In genomic region chr2:134120160-134120717, GRCh38 we compare ENCODE assay signal across 8 cellular contexts.
DNase-seq lines count a peak whose midpoint lies in the region; ATAC-seq and FAIRE-seq lines count a peak whose summit lies in the region.

No MANE protein-coding gene starts in this region.

- no peak overlapping the region for H3K27ac ChIP-seq in iPS DF 6.9 (ENCODE audit: low read length)
- peak overlapping the region; percentile 97 to 98 for H3K27ac ChIP-seq in small intestine (ENCODE audit: low read depth in 1 of 2, low read length in 1 of 2)

- H3K9me3 ChIP-seq in iPS DF 6.9 (ENCODE audit: control insufficient read depth, insufficient read depth, low read length) (no peaks in the 10 kb centered on the region), small intestine (ENCODE audit: control insufficient read depth, low read depth) (no peaks in the 10 kb centered on the region)

- FAIRE-seq in HTR-8/SVneo (lab: Jason Lieb, UNC) (no peak), small intestine (lab: Jason Lieb, UNC) (no peak)

- peak overlapping the region; percentile 65 for H3K4me3 Mint-ChIP-seq in activated naive CD8-positive, alpha-beta T cell treated with anti-CD3 and anti-CD28 coated beads for 36 hours

- no peaks in the 10 kb centered on the region for H3K27me3 Mint-ChIP-seq in activated naive CD8-positive, alpha-beta T cell treated with anti-CD3 and anti-CD28 coated beads for 36 hours

- peak; percentile 2 for ATAC-seq in Right ventricle myocardium inferior

- peaks cover 45% of the 10 kb centered on the region for H3K4me1 Mint-ChIP-seq in activated naive CD8-positive, alpha-beta T cell treated with anti-CD3 and anti-CD28 coated beads for 36 hours

- H3K36me3 ChIP-seq in iPS DF 6.9 (ENCODE audit: control insufficient read depth, insufficient read depth, low read length) (peaks cover 3% of the 10 kb centered on the region; the same call in 1 of the 2 replicates), small intestine (ENCODE audit: control insufficient read depth in 2 of 2, insufficient read depth in 2 of 2, low read length in 2 of 2) (no peaks in the 10 kb centered on the region)

- H3K4me1 ChIP-seq in iPS DF 6.9 (ENCODE audit: control insufficient read depth, insufficient read depth, low read length) (peaks cover 8% of the 10 kb centered on the region; the same call in 1 of the 2 replicates), small intestine (ENCODE audit: control insufficient read depth in 2 of 2, insufficient read depth in 1 of 2, low read depth in 1 of 2, low read length in 1 of 2) (peaks cover 5 to 17% of the 10 kb centered on the region in 2 donors)

- no peak for DNase-seq in Right ventricle myocardium inferior (ENCODE audit: missing footprints)
- no peak for DNase-seq in cardiac septum (ENCODE audit: low spot score)
- DNase-seq in HTR-8/SVneo (ENCODE audit: insufficient read length, low spot score) = peak; percentile 15
- DNase-seq in activated naive CD8-positive, alpha-beta T cell treated with anti-CD3 and anti-CD28 coated beads for 36 hours = no peak
- DNase-seq in iPS DF 6.9 (ENCODE audit: low read depth, low spot score) = no peak
- DNase-seq in small intestine = no peak
- DNase-seq in dedifferentiated amniotic fluid mesenchymal stem cell (ENCODE audit: extremely low spot score) = no peak
- no peak for DNase-seq in NCI-H774 (lab: John Stamatoyannopoulos, UW)

- H3K9me3 Mint-ChIP-seq in activated naive CD8-positive, alpha-beta T cell treated with anti-CD3 and anti-CD28 coated beads for 36 hours = no peaks in the 10 kb centered on the region

- no peaks in the 10 kb centered on the region for H3K27me3 ChIP-seq in iPS DF 6.9 (ENCODE audit: control insufficient read depth, insufficient read depth, low read length)
- H3K27me3 ChIP-seq in small intestine (ENCODE audit: control insufficient read depth in 2 of 2, insufficient read depth in 2 of 2, low read length in 2 of 2) = no peaks in the 10 kb centered on the region

- WGBS in iPS DF 6.9 (ENCODE audit: insufficient coverage, insufficient read length) = no CpG with 5 or more reads among the region's 72 CpGs
- WGBS in small intestine, 3 donors = 0 to 1% (median 1%) methylated on average over 30 to 72 of the region's 72 CpGs

- peak overlapping the region; percentile 91 for H3K4me3 ChIP-seq in iPS DF 6.9 (ENCODE audit: low read length)
- peak overlapping the region; percentile 88 to 98 for H3K4me3 ChIP-seq in small intestine (ENCODE audit: low read depth in 1 of 2, low read length in 2 of 2)

- intact Hi-C loops in Right ventricle myocardium inferior (cut with DNase I) = loop anchor here (2.0 kb wide), 2 partner anchors 53 to 149 kb away; no protein-coding TSS in a partner anchor
- intact Hi-C loops in cardiac septum (cut with DNase I) = loop anchor here (1.0 to 5.0 kb wide), 3 partner anchors 17 to 242 kb away; no protein-coding TSS in a partner anchor

- peaks cover 2% of the 10 kb centered on the region for H3K36me3 Mint-ChIP-seq in activated naive CD8-positive, alpha-beta T cell treated with anti-CD3 and anti-CD28 coated beads for 36 hours

- H3K27ac Mint-ChIP-seq in activated naive CD8-positive, alpha-beta T cell treated with anti-CD3 and anti-CD28 coated beads for 36 hours = peak overlapping the region; percentile 54
